Comparison of ENCODE assay signal across 2 cellular contexts in the genomic region with DNA sequence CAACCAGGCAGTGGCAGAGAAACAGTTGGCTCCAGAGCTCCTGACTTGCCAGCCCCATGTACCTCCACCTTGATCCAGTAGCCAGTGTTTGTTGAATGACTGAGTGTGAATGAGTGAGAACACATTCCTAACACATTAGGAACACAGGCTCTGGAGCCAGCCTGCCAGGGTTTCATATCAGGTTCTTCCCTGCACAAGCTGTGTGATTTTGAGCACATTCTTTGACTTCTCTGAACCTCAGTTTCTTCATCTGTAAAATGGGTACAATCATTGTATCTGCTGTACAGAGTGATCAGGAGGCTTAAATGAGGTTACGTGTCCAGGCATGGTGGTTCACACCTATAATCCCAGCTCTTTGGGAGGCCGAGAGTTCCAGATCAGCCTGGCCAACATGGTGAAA.
TF ChIP-seq lines count a peak whose summit lies in the region.

No MANE protein-coding gene starts in this region.

TF ChIP-seq in HepG2, 621 proteins besides CTCF, POLR2A, EP300 and RAD21 (continues in another document):
- TF ChIP-seq ZNF704 (CRISPR knock-in tag; IDR thresholded peaks at IDR 0.05; ENCODE audit: borderline replicate concordance) (no peak), FOXP1 (IDR thresholded peaks at IDR 0.05) (no peak), FOXP1 (CRISPR knock-in tag; IDR thresholded peaks at IDR 0.05) (no peak), GPBP1L1 (CRISPR knock-in tag; IDR thresholded peaks at IDR 0.05) (no peak), ZNF572 (CRISPR knock-in tag; IDR thresholded peaks at IDR 0.05) (no peak), ADNP (CRISPR knock-in tag; IDR thresholded peaks at IDR 0.05) (peak; percentile 92), ZNF441 (CRISPR knock-in tag; IDR thresholded peaks at IDR 0.05; ENCODE audit: borderline replicate concordance) (no peak), ZSCAN31 (CRISPR knock-in tag; IDR thresholded peaks at IDR 0.05; ENCODE audit: low read depth) (no peak), RCOR2 (CRISPR knock-in tag; IDR thresholded peaks at IDR 0.05) (peak; percentile 73), KDM1A (CRISPR knock-in tag; IDR thresholded peaks at IDR 0.05) (peak; percentile 77; the same call in 1 of the 2 replicates), MED1 (CRISPR knock-in tag; IDR thresholded peaks at IDR 0.05) (0 out of 2 replicates have a peak, but pooled peaks have one; percentile 21), ZBTB21 (CRISPR knock-in tag; IDR thresholded peaks at IDR 0.05) (0 out of 2 replicates have a peak, but pooled peaks have one; percentile 5), ZNF550 (CRISPR knock-in tag; IDR thresholded peaks at IDR 0.05; ENCODE audit: borderline replicate concordance) (no peak), MZF1 (CRISPR knock-in tag; IDR thresholded peaks at IDR 0.05; ENCODE audit: borderline replicate concordance) (no peak), ZNF333 (CRISPR knock-in tag; IDR thresholded peaks at IDR 0.05; ENCODE audit: borderline replicate concordance) (0 out of 2 replicates have a peak, but pooled peaks have one; percentile 53), HNRNPL (IDR thresholded peaks at IDR 0.05; ENCODE audit: low read depth, low read length) (no peak), HOXD1 (CRISPR knock-in tag; IDR thresholded peaks at IDR 0.05) (no peak), ATF7-NPFF (CRISPR knock-in tag; IDR thresholded peaks at IDR 0.05; ENCODE audit: low read depth) (no peak), ZNF629 (CRISPR knock-in tag; conservative IDR thresholded peaks at IDR 0.05) (peak; percentile 99), ZNF430 (CRISPR knock-in tag; IDR thresholded peaks at IDR 0.05) (no peak), ZNF232 (CRISPR knock-in tag; IDR thresholded peaks at IDR 0.05; ENCODE audit: borderline replicate concordance) (0 out of 2 replicates have a peak, but pooled peaks have one; percentile 52), ZNF567 (CRISPR knock-in tag; IDR thresholded peaks at IDR 0.05; ENCODE audit: borderline replicate concordance) (no peak), ZFP62 (CRISPR knock-in tag; IDR thresholded peaks at IDR 0.05) (0 out of 2 replicates have a peak, but pooled peaks have one; percentile 26), ZMYM2 (CRISPR knock-in tag; IDR thresholded peaks at IDR 0.05) (0 out of 2 replicates have a peak, but pooled peaks have one; percentile 55), ZBTB8A (CRISPR knock-in tag; IDR thresholded peaks at IDR 0.05; ENCODE audit: borderline replicate concordance, low read depth) (no peak), CHD4 (IDR thresholded peaks at IDR 0.05; ENCODE audit: borderline replicate concordance, low read length) (peak; percentile 87), ZNF841 (CRISPR knock-in tag; IDR thresholded peaks at IDR 0.05; ENCODE audit: borderline replicate concordance) (no peak), ARHGAP35 (CRISPR knock-in tag; IDR thresholded peaks at IDR 0.05; ENCODE audit: borderline replicate concordance) (no peak)
- TF ChIP-seq, protein P1, sequence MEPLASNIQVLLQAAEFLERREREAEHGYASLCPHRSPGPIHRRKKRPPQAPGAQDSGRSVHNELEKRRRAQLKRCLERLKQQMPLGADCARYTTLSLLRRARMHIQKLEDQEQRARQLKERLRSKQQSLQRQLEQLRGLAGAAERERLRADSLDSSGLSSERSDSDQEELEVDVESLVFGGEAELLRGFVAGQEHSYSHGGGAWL (CRISPR knock-in tag; IDR thresholded peaks at IDR 0.05) = no peak
- TF ChIP-seq, protein P2, sequence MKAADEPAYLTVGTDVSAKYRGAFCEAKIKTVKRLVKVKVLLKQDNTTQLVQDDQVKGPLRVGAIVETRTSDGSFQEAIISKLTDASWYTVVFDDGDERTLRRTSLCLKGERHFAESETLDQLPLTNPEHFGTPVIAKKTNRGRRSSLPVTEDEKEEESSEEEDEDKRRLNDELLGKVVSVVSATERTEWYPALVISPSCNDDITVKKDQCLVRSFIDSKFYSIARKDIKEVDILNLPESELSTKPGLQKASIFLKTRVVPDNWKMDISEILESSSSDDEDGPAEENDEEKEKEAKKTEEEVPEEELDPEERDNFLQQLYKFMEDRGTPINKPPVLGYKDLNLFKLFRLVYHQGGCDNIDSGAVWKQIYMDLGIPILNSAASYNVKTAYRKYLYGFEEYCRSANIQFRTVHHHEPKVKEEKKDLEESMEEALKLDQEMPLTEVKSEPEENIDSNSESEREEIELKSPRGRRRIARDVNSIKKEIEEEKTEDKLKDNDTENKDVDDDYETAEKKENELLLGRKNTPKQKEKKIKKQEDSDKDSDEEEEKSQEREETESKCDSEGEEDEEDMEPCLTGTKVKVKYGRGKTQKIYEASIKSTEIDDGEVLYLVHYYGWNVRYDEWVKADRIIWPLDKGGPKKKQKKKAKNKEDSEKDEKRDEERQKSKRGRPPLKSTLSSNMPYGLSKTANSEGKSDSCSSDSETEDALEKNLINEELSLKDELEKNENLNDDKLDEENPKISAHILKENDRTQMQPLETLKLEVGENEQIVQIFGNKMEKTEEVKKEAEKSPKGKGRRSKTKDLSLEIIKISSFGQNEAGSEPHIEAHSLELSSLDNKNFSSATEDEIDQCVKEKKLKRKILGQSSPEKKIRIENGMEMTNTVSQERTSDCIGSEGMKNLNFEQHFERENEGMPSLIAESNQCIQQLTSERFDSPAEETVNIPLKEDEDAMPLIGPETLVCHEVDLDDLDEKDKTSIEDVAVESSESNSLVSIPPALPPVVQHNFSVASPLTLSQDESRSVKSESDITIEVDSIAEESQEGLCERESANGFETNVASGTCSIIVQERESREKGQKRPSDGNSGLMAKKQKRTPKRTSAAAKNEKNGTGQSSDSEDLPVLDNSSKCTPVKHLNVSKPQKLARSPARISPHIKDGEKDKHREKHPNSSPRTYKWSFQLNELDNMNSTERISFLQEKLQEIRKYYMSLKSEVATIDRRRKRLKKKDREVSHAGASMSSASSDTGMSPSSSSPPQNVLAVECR (CRISPR knock-in tag; IDR thresholded peaks at IDR 0.05; ENCODE audit: borderline replicate concordance) = 0 out of 2 replicates have a peak, but pooled peaks have one; percentile 7

TF ChIP-seq in WTC11, 78 proteins besides CTCF, POLR2A, EP300 and RAD21:
- no peak for TF ChIP-seq GABPB1 (CRISPR knock-in tag; IDR thresholded peaks at IDR 0.05)
- TF ChIP-seq, protein P3, sequence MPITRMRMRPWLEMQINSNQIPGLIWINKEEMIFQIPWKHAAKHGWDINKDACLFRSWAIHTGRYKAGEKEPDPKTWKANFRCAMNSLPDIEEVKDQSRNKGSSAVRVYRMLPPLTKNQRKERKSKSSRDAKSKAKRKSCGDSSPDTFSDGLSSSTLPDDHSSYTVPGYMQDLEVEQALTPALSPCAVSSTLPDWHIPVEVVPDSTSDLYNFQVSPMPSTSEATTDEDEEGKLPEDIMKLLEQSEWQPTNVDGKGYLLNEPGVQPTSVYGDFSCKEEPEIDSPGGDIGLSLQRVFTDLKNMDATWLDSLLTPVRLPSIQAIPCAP (CRISPR knock-in tag; IDR thresholded peaks at IDR 0.05) = no peak
